19 cellular contexts compared by ENCODE assay signal in genomic region chr12:131747771-131748170, GRCh38.
"Had no signal": no experiment of that assay in that cellular context is flagged by ENCODE, and none has a peak within 500 bp of the region (broad histone marks: within the 10 kb centered on the region; RNA-seq: fewer than 3 reads in every experiment).

No MANE protein-coding gene starts in this region.

- H3K4me1 ChIP-seq: colonic mucosa, gastroesophageal sphincter, left ventricle myocardium inferior, lower lobe of right lung, tibial artery, upper lobe of right lung, vagina had no signal

- ATAC-seq: gastroesophageal sphincter; lower lobe of right lung; mucosa of descending colon; naive thymus-derived CD8-positive, alpha-beta T cell; stimulated activated naive CD8-positive, alpha-beta T cell treated with anti-CD3 and anti-CD28 coated beads, Interleukin-15, Interleukin-2, amounts not matched to agents 100 U/mL and 50 U/mL, for 24 hours; upper lobe of right lung had no signal

- H3K27ac ChIP-seq: colonic mucosa, epithelial cell of prostate, esophagus muscularis mucosa, gastroesophageal sphincter, left ventricle myocardium inferior, lower lobe of right lung, neutrophil, tibial artery, upper lobe of right lung, vagina had no signal

- H3K9me3 ChIP-seq: colonic mucosa, esophagus muscularis mucosa, gastroesophageal sphincter, lower lobe of right lung, neutrophil, upper lobe of right lung, vagina had no signal

- H3K4me3 ChIP-seq: colonic mucosa, esophagus muscularis mucosa, gastroesophageal sphincter, left ventricle myocardium inferior, lower lobe of right lung, mucosa of descending colon, tibial artery, upper lobe of right lung, vagina had no signal

- H3K27me3 ChIP-seq: colonic mucosa, esophagus muscularis mucosa, gastroesophageal sphincter, neutrophil, tibial artery, upper lobe of right lung, vagina had no signal

- H3K27me3 Mint-ChIP-seq: naive thymus-derived CD8-positive, alpha-beta T cell had no signal

- DNase-seq: colonic mucosa; dermis blood vessel endothelial cell; glutamatergic neuron; left ventricle myocardium inferior; lower lobe of right lung; mesendoderm; naive thymus-derived CD8-positive, alpha-beta T cell; small intestine; stimulated activated CD4-positive, alpha-beta T cell treated with anti-CD3 and anti-CD28 coated beads, Interleukin-12 subunit alpha, Interleukin-12 subunit beta, amount 100 ng/mL, for 4 hours; stimulated activated naive CD8-positive, alpha-beta T cell treated with anti-CD3 and anti-CD28 coated beads, Interleukin-15, Interleukin-2, amounts not matched to agents 100 U/mL and 50 U/mL, for 24 hours; tibial artery; upper lobe of right lung had no signal

- FAIRE-seq: keratinocyte, small intestine had no signal
